In genomic region chr13:46736568-46736967, GRCh38 we compare ENCODE assay signal across 21 cellular contexts.
"Had no signal": no experiment of that assay in that cellular context is flagged by ENCODE, and none has a peak within 500 bp of the region (broad histone marks: within the 10 kb centered on the region; RNA-seq: fewer than 3 reads in every experiment).

No MANE protein-coding gene starts in this region.

- H3K27me3 ChIP-seq: adrenal gland, ascending aorta, brain microvascular endothelial cell, heart left ventricle, upper lobe of left lung had no signal

- H3K9me3 ChIP-seq: adrenal gland, ascending aorta, heart left ventricle, left ventricle myocardium inferior, thoracic aorta, upper lobe of left lung had no signal

- H3K36me3 ChIP-seq: adrenal gland had no signal

- H3K27ac ChIP-seq: adrenal gland, ascending aorta, brain microvascular endothelial cell, heart left ventricle, left ventricle myocardium inferior, thoracic aorta, upper lobe of left lung had no signal

- FAIRE-seq: endometrium, TTC549 had no signal

- H3K4me3 ChIP-seq: adrenal gland, ascending aorta, heart left ventricle, left ventricle myocardium inferior, thoracic aorta, upper lobe of left lung had no signal

- H3K4me1 ChIP-seq: adrenal gland, ascending aorta, heart left ventricle, left ventricle myocardium inferior, upper lobe of left lung had no signal

- ATAC-seq: activated CD4-positive, alpha-beta T cell treated with anti-CD3 and anti-CD28 coated beads for 36 hours; activated T-cell treated with anti-CD3 and anti-CD28 coated beads, Interleukin-2, amount 50 U/mL, for 4 hours; heart left ventricle; natural killer cell had no signal

- DNase-seq: activated B cell treated with CpG ODN at 0.5 μM for 24 hours; activated CD4-positive, alpha-beta T cell treated with anti-CD3 and anti-CD28 coated beads for 36 hours; activated CD4-positive, alpha-beta T cell treated with anti-CD3 and anti-CD28 coated beads, Interleukin-2, amount 50 U/mL, for 48 hours; activated CD8-positive, alpha-beta memory T cell treated with anti-CD3 and anti-CD28 coated beads, Interleukin-2, amount 50 U/mL, for 48 hours; activated naive CD4-positive, alpha-beta T cell; activated T-cell treated with anti-CD3 and anti-CD28 coated beads, Interleukin-2, amount 50 U/mL, for 4 hours; adrenal gland; brain microvascular endothelial cell; caudate nucleus; effector CD4-positive, alpha-beta T cell; heart left ventricle; left ventricle myocardium inferior; natural killer cell; retina; stimulated activated CD4-positive, alpha-beta T cell treated with anti-CD3 and anti-CD28 coated beads, Interleukin-4, amount 100 ng/mL, for 1 hour; stimulated activated naive CD4-positive, alpha-beta T cell treated with Interleukin-2 at 50 U/mL for 16 hours; upper lobe of left lung had no signal
